8 cellular contexts compared by ENCODE assay signal in the genomic region with DNA sequence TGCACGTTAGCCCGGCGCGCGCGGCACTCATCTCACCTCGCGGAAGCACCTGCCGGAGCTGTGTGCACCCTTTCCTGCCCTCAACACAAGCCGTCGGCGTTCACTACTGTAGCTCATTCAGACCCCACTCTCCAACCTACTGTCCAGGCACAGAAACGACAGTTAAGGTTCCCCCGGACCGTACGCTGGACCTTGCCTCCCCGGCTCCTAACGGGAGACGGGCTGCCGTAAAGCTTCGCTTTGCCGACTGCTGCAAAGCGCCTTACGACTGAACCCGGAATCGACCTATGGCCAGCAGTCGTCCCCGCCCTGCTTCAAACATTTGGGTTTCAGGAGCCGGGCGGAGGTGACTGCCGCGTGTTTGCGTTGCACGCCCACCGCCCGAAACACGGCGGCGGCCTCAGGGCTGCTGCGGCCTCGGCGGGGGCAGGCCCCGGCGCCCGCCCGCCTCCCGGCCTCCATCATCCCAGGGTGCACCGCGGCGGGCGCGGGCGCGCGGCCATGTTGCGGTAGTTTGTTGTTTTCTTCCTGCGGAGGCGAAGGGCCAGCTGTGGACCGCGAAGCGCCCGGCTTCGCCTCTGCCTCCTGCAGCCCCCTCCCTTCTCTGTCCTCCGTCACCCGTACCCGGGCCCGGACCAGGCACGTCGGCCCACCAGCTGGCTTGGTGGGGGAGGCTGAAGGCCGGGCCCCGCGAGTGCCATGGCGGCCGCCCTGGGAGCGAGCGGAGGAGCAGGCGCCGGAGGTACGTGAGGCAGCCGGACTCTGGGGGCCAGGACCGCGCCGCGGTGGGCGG. TPM values are rescaled to one million over a fixed set of nuclear protein-coding genes. Genes with fewer than 3 reads are reported as not detected.
DNase-seq lines count a peak whose midpoint lies in the region; ATAC-seq, FAIRE-seq and TF ChIP-seq lines count a peak whose summit lies in the region.

A gene with protein sequence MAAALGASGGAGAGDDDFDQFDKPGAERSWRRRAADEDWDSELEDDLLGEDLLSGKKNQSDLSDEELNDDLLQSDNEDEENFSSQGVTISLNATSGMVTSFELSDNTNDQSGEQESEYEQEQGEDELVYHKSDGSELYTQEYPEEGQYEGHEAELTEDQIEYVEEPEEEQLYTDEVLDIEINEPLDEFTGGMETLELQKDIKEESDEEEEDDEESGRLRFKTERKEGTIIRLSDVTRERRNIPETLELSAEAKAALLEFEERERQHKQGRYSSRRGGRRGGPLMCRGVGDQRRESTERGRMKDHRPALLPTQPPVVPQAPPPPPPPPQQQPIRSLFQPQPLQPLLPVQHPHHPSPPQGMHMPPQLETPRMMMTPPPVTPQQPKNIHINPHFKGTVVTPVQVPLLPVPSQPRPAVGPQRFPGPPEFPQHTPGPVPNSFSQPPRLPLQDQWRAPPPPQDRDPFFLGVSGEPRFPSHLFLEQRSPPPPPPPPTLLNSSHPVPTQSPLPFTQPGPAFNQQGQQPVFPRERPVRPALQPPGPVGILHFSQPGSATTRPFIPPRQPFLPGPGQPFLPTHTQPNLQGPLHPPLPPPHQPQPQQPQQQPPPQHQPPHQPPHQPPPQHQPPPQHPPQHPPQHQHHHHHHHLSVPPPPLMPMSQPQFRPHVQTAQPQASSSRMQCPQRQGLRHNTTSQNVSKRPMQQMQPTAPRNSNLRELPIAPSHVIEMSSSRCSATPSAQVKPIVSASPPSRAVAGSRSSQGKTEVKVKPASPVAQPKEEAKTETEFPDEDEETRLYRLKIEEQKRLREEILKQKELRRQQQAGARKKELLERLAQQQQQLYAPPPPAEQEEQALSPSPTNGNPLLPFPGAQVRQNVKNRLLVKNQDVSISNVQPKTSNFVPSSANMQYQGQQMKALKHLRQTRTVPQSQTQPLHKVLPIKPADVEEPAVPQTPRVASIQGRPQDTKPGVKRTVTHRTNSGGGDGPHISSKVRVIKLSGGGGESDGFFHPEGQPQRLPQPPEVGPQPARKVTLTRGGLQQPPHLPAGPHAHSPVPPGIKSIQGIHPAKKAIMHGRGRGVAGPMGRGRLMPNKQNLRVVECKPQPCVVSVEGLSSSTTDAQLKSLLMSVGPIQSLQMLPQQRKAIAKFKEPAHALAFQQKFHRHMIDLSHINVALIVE (plus strand): TSS at position 484 of the 793 bp plus-strand sequence. CDS start 216 bp downstream, at position 700.

- H3K9me3 ChIP-seq in SU-DHL-6 (ENCODE audit: insufficient read depth, low read length): no peaks in the 10 kb centered on the region
- no peaks in the 10 kb centered on the region for H3K9me3 ChIP-seq in pancreas
- no peaks in the 10 kb centered on the region for H3K9me3 ChIP-seq in thyroid gland

- ATAC-seq in HG02623 (IDR thresholded peaks at IDR 0.05; ENCODE audit: unreplicated experiment) (peak; percentile 72), Right ventricle myocardium superior (ENCODE audit: poor library complexity) (peak; percentile 98), pancreas (peak; percentile 90 to 95 (median 91))
- peak; percentile 78 for ATAC-seq in activated naive CD8-positive, alpha-beta T cell treated with anti-CD3 and anti-CD28 coated beads, Interleukin-2, amount 10 ng/mL, durations not matched to agents 7 days and 5 days (ENCODE audit: low read depth)

- peaks cover 0 to 19% (median 15%) of the 10 kb centered on the region in 3 donors for H3K4me1 ChIP-seq in pancreas
- H3K4me1 ChIP-seq in thyroid gland: peaks cover 10 to 18% of the 10 kb centered on the region in 2 donors

- H3K4me3 ChIP-seq in GM12864 (ENCODE audit: low read depth, low read length) (peak within 1 kb of the TSS; percentile 74), SU-DHL-6 (ENCODE audit: insufficient read depth, low read length, poor library complexity, severe bottlenecking) (peak within 1 kb of the TSS; percentile 71), pancreas (peak within 1 kb of the TSS; percentile 81 to 99 (median 96)), thyroid gland (replicated peaks in 1 of 3) (peak within 1 kb of the TSS; percentile 91 to 97 (median 93))

- TF ChIP-seq CTCF in GM12864 (IDR thresholded peaks at IDR 0.05; ENCODE audit: low read depth, low read length, missing control alignments) (no peak), SU-DHL-6 (IDR thresholded peaks at IDR 0.05; ENCODE audit: insufficient read depth, low read length, poor library complexity, severe bottlenecking) (no peak), pancreas (IDR thresholded peaks at IDR 0.05) (no peak), thyroid gland (IDR thresholded peaks at IDR 0.05) (no peak)

- FAIRE-seq in pancreas (lab: Jason Lieb, UNC): no peak

- peak within 1 kb of the TSS; percentile 86 for H3K27ac ChIP-seq in SU-DHL-6 (ENCODE audit: low read depth, low read length)
- peak within 1 kb of the TSS; percentile 87 to 96 (median 94) for H3K27ac ChIP-seq in pancreas
- H3K27ac ChIP-seq in thyroid gland: peak within 1 kb of the TSS; percentile 92 to 95 (median 95)

- H3K36me3 ChIP-seq in SU-DHL-6 (ENCODE audit: low read length) (peaks cover 63% of the 10 kb centered on the region), pancreas (no peaks in the 10 kb centered on the region), thyroid gland (no peaks in the 10 kb centered on the region)

- H3K9me3 Mint-ChIP-seq in activated naive CD8-positive, alpha-beta T cell treated with anti-CD3 and anti-CD28 coated beads, Interleukin-2, amount 10 ng/mL, durations not matched to agents 7 days and 5 days: peaks cover 8% of the 10 kb centered on the region

- peak within 1 kb of the TSS; percentile 88 for H3K4me2 ChIP-seq in SU-DHL-6 (ENCODE audit: low read depth, low read length, poor library complexity, severe bottlenecking)

- peak within 1 kb of the TSS; percentile 88 for H3K9ac ChIP-seq in SU-DHL-6 (ENCODE audit: low read length)

- peak within 1 kb of the TSS; percentile 100 for H3K27ac Mint-ChIP-seq in activated naive CD8-positive, alpha-beta T cell treated with anti-CD3 and anti-CD28 coated beads, Interleukin-2, amount 10 ng/mL, durations not matched to agents 7 days and 5 days

- peak within 1 kb of the TSS; percentile 97 for H3K4me3 Mint-ChIP-seq in activated naive CD8-positive, alpha-beta T cell treated with anti-CD3 and anti-CD28 coated beads, Interleukin-2, amount 10 ng/mL, durations not matched to agents 7 days and 5 days

- no peaks in the 10 kb centered on the region for H3K27me3 ChIP-seq in SU-DHL-6 (ENCODE audit: low read length)
- no peaks in the 10 kb centered on the region for H3K27me3 ChIP-seq in pancreas
- no peaks in the 10 kb centered on the region for H3K27me3 ChIP-seq in thyroid gland

- POLR2A ChIA-PET in activated naive CD8-positive, alpha-beta T cell treated with anti-CD3 and anti-CD28 coated beads, Interleukin-2, amount 10 ng/mL, durations not matched to agents 7 days and 5 days (lab: Charles Lee): interaction anchor here (0.6 to 1.5 kb wide), 22 partner anchors 8 to 1692 kb away, joined by 3 to 8 read pairs (median 4); a partner anchor contains a TSS

- peaks cover 55% of the 10 kb centered on the region for H3K79me2 ChIP-seq in SU-DHL-6 (ENCODE audit: insufficient read depth, low read length)

- peak in 1 of 2 donors; percentile 48 for TF ChIP-seq POLR2A in thyroid gland (IDR thresholded peaks at IDR 0.05)

- peaks cover 32% of the 10 kb centered on the region for H3K4me1 Mint-ChIP-seq in activated naive CD8-positive, alpha-beta T cell treated with anti-CD3 and anti-CD28 coated beads, Interleukin-2, amount 10 ng/mL, durations not matched to agents 7 days and 5 days

- peaks cover 60% of the 10 kb centered on the region for H3K36me3 Mint-ChIP-seq in activated naive CD8-positive, alpha-beta T cell treated with anti-CD3 and anti-CD28 coated beads, Interleukin-2, amount 10 ng/mL, durations not matched to agents 7 days and 5 days

- H4K20me1 ChIP-seq in SU-DHL-6 (ENCODE audit: low read depth, low read length): peaks cover 11% of the 10 kb centered on the region; the same call in 1 of the 2 replicates

- intact Hi-C loops in Right ventricle myocardium superior (cut with DNase I) (loop anchor here (10.0 kb wide), 1 partner anchor 90 kb away; no protein-coding TSS in a partner anchor), pancreas (cut with DNase I) (no loop called here), thyroid gland (cut with DNase I) (no loop called here)

- WGBS in pancreas, 2 donors: 0 to 1% methylated on average over 62 to 85 of the region's 85 CpGs
- WGBS in thyroid gland, 2 donors: 0% methylated on average over 14 to 47 of the region's 85 CpGs

- peak within 1 kb of the TSS; percentile 70 for H2AFZ ChIP-seq in SU-DHL-6 (ENCODE audit: low read depth, low read length, severe bottlenecking)

- no peaks in the 10 kb centered on the region; the same call in 1 of the 2 replicates for H3F3A ChIP-seq in SU-DHL-6 (ENCODE audit: insufficient read depth)

- no peaks in the 10 kb centered on the region for H3K9me2 ChIP-seq in SU-DHL-6 (replicated peaks; ENCODE audit: insufficient read depth, low read length)

- DNase-seq in GM12864 (ENCODE audit: low read depth) (peak; percentile 76), NCI-H1092 treated with DMSO at 0.1 percent for 48 hours (lab: John Stamatoyannopoulos, UW) (peak; percentile 88), Right ventricle myocardium superior (peak; percentile 89), pancreas (peak; percentile 67 to 91 (median 79)), thyroid gland (peak; percentile 68 to 73)
- peak; percentile 92 for DNase-seq in activated naive CD8-positive, alpha-beta T cell treated with anti-CD3 and anti-CD28 coated beads, Interleukin-2, amount 10 ng/mL, durations not matched to agents 7 days and 5 days

- no peaks in the 10 kb centered on the region for H3K27me3 Mint-ChIP-seq in activated naive CD8-positive, alpha-beta T cell treated with anti-CD3 and anti-CD28 coated beads, Interleukin-2, amount 10 ng/mL, durations not matched to agents 7 days and 5 days

RNA-seq across cellular contexts. Expression of the gene that starts here (rescaled TPM):
- total RNA-seq in activated naive CD8-positive, alpha-beta T cell treated with anti-CD3 and anti-CD28 coated beads, Interleukin-2, amount 10 ng/mL, durations not matched to agents 7 days and 5 days: 100 to 1,000 TPM; 119 to 122 TPM
- 32.8 TPM for total RNA-seq in Right ventricle myocardium superior
- 10 to 100 TPM; 31.3 to 40.1 (median 33.7) TPM for total RNA-seq in pancreas
- polyA plus RNA-seq in pancreas: 10 to 100 TPM; 14.6 to 32.4 TPM
- total RNA-seq in thyroid gland: 10 to 100 TPM; 35.7 to 59.9 (median 44.5) TPM

Comparison
In these comparisons a context has a peak if more than half of its experiments do, and no peak if none do; other contexts are left out.
1. Peak in every context shown above with its lines: DNase-seq, ATAC-seq, H3K4me3 ChIP-seq and H3K27ac ChIP-seq.